In genomic region chr3:180656406-180656805, GRCh38 we compare ENCODE assay signal across 29 cellular contexts. TPM values are rescaled to one million over a fixed set of nuclear protein-coding genes. Genes with fewer than 3 reads are reported as not detected.
"Had no signal": no experiment of that assay in that cellular context is flagged by ENCODE, and none has a peak within 500 bp of the region (broad histone marks: within the 10 kb centered on the region; RNA-seq: fewer than 3 reads in every experiment).

No MANE protein-coding gene starts in this region.

- H3K36me3 ChIP-seq: ascending aorta, SJCRH30 had no signal

- ATAC-seq: activated CD4-positive, alpha-beta T cell treated with anti-CD3 and anti-CD28 coated beads for 36 hours; activated naive CD4-positive, alpha-beta T cell treated with anti-CD3 and anti-CD28 coated beads, Interleukin-2, amount 50 U/mL, for 72 hours; activated naive CD8-positive, alpha-beta T cell treated with anti-CD3 and anti-CD28 coated beads, Interleukin-2, amount 50 U/mL, for 24 hours; activated T-cell treated with anti-CD3 and anti-CD28 coated beads, Interleukin-2, amount 50 U/mL, for 4 hours; body of pancreas; Panc1; T-helper 17 cell had no signal

- H3K27me3 ChIP-seq: ascending aorta, body of pancreas, SJCRH30 had no signal

- DNase-seq: activated CD4-positive, alpha-beta T cell treated with anti-CD3 and anti-CD28 coated beads for 36 hours; activated CD4-positive, alpha-beta T cell treated with anti-CD3 and anti-CD28 coated beads, Interleukin-2, amount 50 U/mL, for 4 hours; activated CD8-positive, alpha-beta memory T cell treated with anti-CD3 and anti-CD28 coated beads for 24 hours; activated effector memory CD4-positive, alpha-beta T cell treated with anti-CD3 and anti-CD28 coated beads, Interleukin-2, amount 50 U/mL, for 16 hours; activated naive CD4-positive, alpha-beta T cell treated with Interleukin-2 at 50 U/mL for 16 hours; activated naive CD8-positive, alpha-beta T cell treated with anti-CD3 and anti-CD28 coated beads, Interleukin-2, amount 50 U/mL, for 24 hours; activated T-cell treated with anti-CD3 and anti-CD28 coated beads, Interleukin-2, amount 50 U/mL, for 4 hours; amniotic stem cell; body of pancreas; central memory CD4-positive, alpha-beta T cell; Kasumi-1; KBM-7; NCI-H1048; NCI-H1930; NCI-H2171; NCI-H2227 treated with DMSO at 0.1 percent for 48 hours; NCI-H446 treated with DMSO at 0.1 percent for 48 hours; NCI-H524 treated with DMSO at 0.1 percent for 48 hours; NK-92 treated with Interleukin-12 subunit alpha and Interleukin-12 subunit beta, amount 100 ng/mL, for 24 hours; Right ventricle myocardium superior; SJCRH30; T-helper 17 cell; T-helper 9 cell had no signal

- H3K9me3 ChIP-seq: ascending aorta, body of pancreas, SJCRH30 had no signal

- H3K4me3 ChIP-seq: ascending aorta, body of pancreas, SJCRH30 had no signal

- FAIRE-seq: bronchial epithelial cell had no signal

- H3K4me1 ChIP-seq: ascending aorta, body of pancreas, SJCRH30 had no signal

- H3K27ac ChIP-seq: ascending aorta, body of pancreas, RWPE1, SJCRH30 had no signal

RNA-seq across cellular contexts. Expression of gene CCDC39, which starts 22.9 kb away (rescaled TPM):
- total RNA-seq: activated CD4-positive, alpha-beta T cell treated with anti-CD3 and anti-CD28 coated beads for 36 hours; activated T-cell treated with anti-CD3 and anti-CD28 coated beads, Interleukin-2, amount 50 U/mL, for 4 hours; ascending aorta; bronchial epithelial cell; chondrocyte; Right ventricle myocardium superior; SJCRH30; T-helper 17 cell had no signal
